In the genomic region with DNA sequence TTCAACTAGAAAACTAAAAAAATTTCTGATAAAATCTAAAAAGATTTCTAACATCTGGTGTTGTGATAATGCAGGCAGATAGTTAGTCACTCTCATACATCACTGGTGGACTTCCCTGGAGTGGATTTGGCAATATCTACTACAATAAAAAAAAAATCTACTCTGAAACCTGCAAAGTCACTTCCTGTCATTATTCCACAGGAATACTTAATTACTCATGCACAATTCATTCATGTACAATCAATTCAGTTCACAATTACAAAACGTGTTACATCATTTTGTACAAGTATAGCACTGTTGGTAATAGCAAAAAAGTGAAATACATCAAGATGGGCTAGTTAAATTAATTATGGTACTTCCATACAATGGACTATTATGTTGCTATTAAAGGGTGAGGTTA, we compare ENCODE assay signal across 11 cellular contexts. TPM values are rescaled to one million over a fixed set of nuclear protein-coding genes. Genes with fewer than 3 reads are reported as not detected.
DNase-seq lines count a peak whose midpoint lies in the region; TF ChIP-seq lines count a peak whose summit lies in the region.
"Had no signal": no experiment of that assay in that cellular context is flagged by ENCODE, and none has a peak within 500 bp of the region (broad histone marks: within the 10 kb centered on the region; RNA-seq: fewer than 3 reads in every experiment).

No MANE protein-coding gene starts in this region.

- no peaks in the 10 kb centered on the region for H3K4me1 ChIP-seq in H9 (ENCODE audit: insufficient read depth, low read length)
- no peaks in the 10 kb centered on the region for H3K4me1 ChIP-seq in suprapubic skin

- H3K4me2 ChIP-seq in H9 (ENCODE audit: insufficient read depth, insufficient read length, low read length): no peak overlapping the region

- no peak for TF ChIP-seq CTCF in kidney epithelial cell (IDR thresholded peaks at IDR 0.05; ENCODE audit: insufficient read depth, low read length, poor library complexity, severe bottlenecking)
- TF ChIP-seq CTCF in H9 (conservative IDR thresholded peaks at IDR 0.05): no peak
- TF ChIP-seq CTCF in suprapubic skin (IDR thresholded peaks at IDR 0.05): no peak

- H3K56ac ChIP-seq in H9 (ENCODE audit: insufficient read length, low read depth, low read length): no peak overlapping the region

- no peaks in the 10 kb centered on the region for H3K23me2 ChIP-seq in H9 (ENCODE audit: insufficient read length, low read depth, low read length, poor library complexity, severe bottlenecking)

- H3K4me3 ChIP-seq in kidney epithelial cell (ENCODE audit: low read depth, low read length) (no peak overlapping the region), suprapubic skin (no peak overlapping the region)

- no peak overlapping the region for H3K27ac Mint-ChIP-seq in H9
- H3K27ac Mint-ChIP-seq: activated naive CD4-positive, alpha-beta T cell treated with anti-CD3 and anti-CD28 coated beads for 36 hours had no signal

- DNase-seq in DMS53 treated with DMSO at 0.1 percent for 48 hours (lab: John Stamatoyannopoulos, UW; ENCODE audit: unreplicated experiment) (peak; percentile 9), LHCN-M2 (ENCODE audit: low read depth) (peak; percentile 91), amniotic epithelial cell (ENCODE audit: low read depth) (peak; percentile 88), kidney epithelial cell (ENCODE audit: low read depth) (peak; percentile 29), DMS79 treated with DMSO at 0.1 percent for 48 hours (lab: John Stamatoyannopoulos, UW) (no peak), H9 (no peak), C1 segment of cervical spinal cord (lab: John Stamatoyannopoulos, UW) (no peak), suprapubic skin (ENCODE audit: low spot score in 2 of 2) (no peak)
- DNase-seq: activated naive CD4-positive, alpha-beta T cell treated with anti-CD3 and anti-CD28 coated beads for 36 hours; NCI-H2171 treated with DMSO at 0.1 percent for 48 hours; substantia nigra had no signal

- H3K4me3 Mint-ChIP-seq in H9: no peak overlapping the region
- H3K4me3 Mint-ChIP-seq: activated naive CD4-positive, alpha-beta T cell treated with anti-CD3 and anti-CD28 coated beads for 36 hours had no signal

- H3K79me1 ChIP-seq in H9 (ENCODE audit: insufficient read depth, low read depth, low read length, poor library complexity, severe bottlenecking): no peaks in the 10 kb centered on the region

- no peak overlapping the region for H3K9ac ChIP-seq in H9 (ENCODE audit: extremely low read depth, insufficient read length, low read length)

- H3K23ac ChIP-seq in H9 (ENCODE audit: insufficient read length, low read depth, low read length): no peak overlapping the region

- no peaks in the 10 kb centered on the region for H4K20me1 ChIP-seq in H9 (ENCODE audit: control insufficient read depth, insufficient read depth, insufficient read length)

- H2BK15ac ChIP-seq in H9 (ENCODE audit: low read depth, low read length): no peak overlapping the region

- H3K9me3 Mint-ChIP-seq in H9: no peaks in the 10 kb centered on the region
- H3K9me3 Mint-ChIP-seq: activated naive CD4-positive, alpha-beta T cell treated with anti-CD3 and anti-CD28 coated beads for 36 hours had no signal

- H3K27ac ChIP-seq in H9 (ENCODE audit: insufficient read length, low read depth, low read length): no peak overlapping the region
- no peak overlapping the region for H3K27ac ChIP-seq in suprapubic skin

- H4K5ac ChIP-seq in H9 (ENCODE audit: insufficient read length, low read depth, low read length): no peak overlapping the region

- H2BK120ac ChIP-seq in H9 (ENCODE audit: low read depth, low read length, poor library complexity, severe bottlenecking): no peak overlapping the region

- no peak overlapping the region for H3K14ac ChIP-seq in H9 (ENCODE audit: insufficient read depth, low read length)

- peaks cover 20 to 25% of the 10 kb centered on the region in 2 experiments for H3K4me1 Mint-ChIP-seq in H9

- no CpG with 5 or more reads among the region's 1 CpG for WGBS in H9 (ENCODE audit: extremely low coverage, insufficient read length, low lambda C conversion rate)
- 29% methylated on average over 1 of the region's 1 CpG for WGBS in suprapubic skin

- H2AK5ac ChIP-seq in H9 (ENCODE audit: insufficient read length, low read length): no peak overlapping the region

- no peaks in the 10 kb centered on the region for H3K79me2 ChIP-seq in H9 (ENCODE audit: insufficient read depth, low read length)

- no peak overlapping the region for H2BK5ac ChIP-seq in H9 (ENCODE audit: insufficient read length, low read length)

- TF ChIP-seq POLR2A in suprapubic skin (IDR thresholded peaks at IDR 0.05): no peak

- H3K9me3 ChIP-seq in H9 (ENCODE audit: control insufficient read depth, low read depth, low read length): no peaks in the 10 kb centered on the region
- H3K9me3 ChIP-seq in suprapubic skin: no peaks in the 10 kb centered on the region

- no peak overlapping the region for H3K18ac ChIP-seq in H9 (ENCODE audit: insufficient read length, low read depth, low read length)

- H3K27me3 ChIP-seq in kidney epithelial cell (ENCODE audit: control insufficient read depth, insufficient read depth, low read length): no peaks in the 10 kb centered on the region
- no peaks in the 10 kb centered on the region for H3K27me3 ChIP-seq in H9 (ENCODE audit: insufficient read depth, low read length)
- H3K27me3 ChIP-seq in suprapubic skin: no peaks in the 10 kb centered on the region

- no peak overlapping the region for H2AFZ ChIP-seq in H9 (ENCODE audit: low read length)

- H3K36me3 ChIP-seq in kidney epithelial cell (ENCODE audit: control insufficient read depth, insufficient read depth, low read length) (no peaks in the 10 kb centered on the region), suprapubic skin (no peaks in the 10 kb centered on the region)

- H2BK20ac ChIP-seq in H9 (ENCODE audit: low read depth, low read length, poor library complexity, severe bottlenecking): no peak overlapping the region

- H4K91ac ChIP-seq in H9 (ENCODE audit: insufficient read length, low read depth, low read length): no peak overlapping the region

- H4K8ac ChIP-seq in H9 (replicated peaks; ENCODE audit: insufficient read length, low read depth, low read length): no peak overlapping the region

- H3K27me3 Mint-ChIP-seq in H9 (ENCODE audit: low read depth): no peaks in the 10 kb centered on the region

- H3T11ph ChIP-seq in H9 (ENCODE audit: low read length): no peak overlapping the region

- H3K36me3 Mint-ChIP-seq in H9 (ENCODE audit: insufficient read depth in 1 of 3, low read depth in 3 of 3): no peaks in the 10 kb centered on the region

- no peak overlapping the region for H3K4ac ChIP-seq in H9 (ENCODE audit: low read depth, low read length)

- H2BK12ac ChIP-seq in H9 (ENCODE audit: insufficient read length, low read depth, low read length): no peak overlapping the region

- no peak for TF ChIP-seq EP300 in suprapubic skin (IDR thresholded peaks at IDR 0.05)

RNA-seq across cellular contexts. Expression of a gene that starts 16.5 kb away (rescaled TPM):
- 0.75 and 0.90 TPM in 2 replicates for total RNA-seq in LHCN-M2 (2014; rRNA removed)
- polyA plus RNA-seq in LHCN-M2 (2012): not detected
- not detected in 2 replicates for total RNA-seq in kidney epithelial cell
- total RNA-seq in H9 (2021): 7.1 and 8.2 TPM in 2 replicates
- 1 to 10 TPM in 3 of 4 donors, under 1 TPM in 1; 0.91 to 3.5 (median 1.5) TPM for total RNA-seq in suprapubic skin

Comparison
In these comparisons a context has a peak if more than half of its experiments do, and no peak if none do; other contexts are left out.
1. DNase-seq: peak in DMS53 treated with DMSO at 0.1 percent for 48 hours (single experiment), LHCN-M2 (single experiment), amniotic epithelial cell (single experiment) and kidney epithelial cell (single experiment); none in DMS79 treated with DMSO at 0.1 percent for 48 hours (single experiment), H9 (single experiment), C1 segment of cervical spinal cord (0 of 14) and suprapubic skin (0 of 2).